Comparison of ENCODE assay signal across 24 cellular contexts in genomic region chr1:76921590-76921989, GRCh38. TPM values are rescaled to one million over a fixed set of nuclear protein-coding genes. Genes with fewer than 3 reads are reported as not detected.
DNase-seq lines count a peak whose midpoint lies in the region; ATAC-seq, FAIRE-seq and TF ChIP-seq lines count a peak whose summit lies in the region.
"Had no signal": no experiment of that assay in that cellular context is flagged by ENCODE, and none has a peak within 500 bp of the region (broad histone marks: within the 10 kb centered on the region; RNA-seq: fewer than 3 reads in every experiment).

No MANE protein-coding gene starts in this region.

- DNase-seq in GM18507 (ENCODE audit: extremely low spot score, insufficient read length, low read depth) (no peak), epithelial cell of proximal tubule (ENCODE audit: low read depth) (peak; percentile 18), glutamatergic neuron (no peak), NCI-H2081 (lab: John Stamatoyannopoulos, UW) (no peak), sigmoid colon (no peak)
- DNase-seq: AML-193; C1 segment of cervical spinal cord; CD8-positive, alpha-beta T cell; DND-41; H7; NCI-H1105; NCI-H146; NCI-H2029 treated with DMSO at 0.1 percent for 48 hours; NCI-H2171; NCI-H345; NCI-H524 treated with DMSO at 0.1 percent for 48 hours; NCI-H82; OCI-M1; Right ventricle myocardium superior; SW 1271; T-helper 17 cell had no signal

- H3K27ac ChIP-seq in sigmoid colon = no peak overlapping the region

- H3K36me3 ChIP-seq in sigmoid colon = no peaks in the 10 kb centered on the region

- FAIRE-seq in GM18507 (lab: Jason Lieb, UNC) = peak; percentile 39

- no peak for TF ChIP-seq CTCF in epithelial cell of proximal tubule (conservative IDR thresholded peaks at IDR 0.05; ENCODE audit: low read depth, low read length)
- TF ChIP-seq CTCF in glutamatergic neuron (IDR thresholded peaks at IDR 0.05; ENCODE audit: partially characterized antibody, unreplicated experiment) = no peak
- no peak for TF ChIP-seq CTCF in sigmoid colon (IDR thresholded peaks at IDR 0.05)

- no peaks in the 10 kb centered on the region for H3K27me3 ChIP-seq in sigmoid colon

- no peak overlapping the region for H3K27ac Mint-ChIP-seq in glutamatergic neuron (ENCODE audit: unreplicated experiment)
- H3K27ac Mint-ChIP-seq: CD8-positive, alpha-beta T cell; IgD-negative memory B cell; T-helper 17 cell had no signal

- ATAC-seq in GM19023 (IDR thresholded peaks at IDR 0.05; ENCODE audit: unreplicated experiment) = peak; percentile 71
- ATAC-seq in HG02938 (IDR thresholded peaks at IDR 0.05; ENCODE audit: unreplicated experiment) = peak; percentile 61
- ATAC-seq: CD8-positive, alpha-beta T cell; T-helper 17 cell had no signal

- no peaks in the 10 kb centered on the region for H3K9me3 ChIP-seq in sigmoid colon

- no peaks in the 10 kb centered on the region for H3K4me1 ChIP-seq in sigmoid colon

- intact Hi-C loops in sigmoid colon (cut with DNase I) = no loop called here

- H3K4me3 ChIP-seq in epithelial cell of proximal tubule (ENCODE audit: low read depth, low read length) = no peak overlapping the region
- no peak overlapping the region for H3K4me3 ChIP-seq in sigmoid colon

- TF ChIP-seq POLR2A in sigmoid colon (IDR thresholded peaks at IDR 0.05) = no peak

- H3K36me3 Mint-ChIP-seq in glutamatergic neuron (ENCODE audit: unreplicated experiment) = no peaks in the 10 kb centered on the region
- H3K36me3 Mint-ChIP-seq: CD8-positive, alpha-beta T cell; IgD-negative memory B cell had no signal

- no peak for TF ChIP-seq EP300 in sigmoid colon (IDR thresholded peaks at IDR 0.05)

- WGBS in sigmoid colon, 2 donors = 62 to 80% methylated on average over 3 of the region's 3 CpGs

- peaks cover 2% of the 10 kb centered on the region for H3K9me3 Mint-ChIP-seq in glutamatergic neuron (ENCODE audit: unreplicated experiment)
- H3K9me3 Mint-ChIP-seq: CD8-positive, alpha-beta T cell had no signal

- no peaks in the 10 kb centered on the region for H3K27me3 Mint-ChIP-seq in glutamatergic neuron (ENCODE audit: unreplicated experiment)

- H3K4me3 Mint-ChIP-seq in glutamatergic neuron (ENCODE audit: unreplicated experiment) = no peak overlapping the region
- H3K4me3 Mint-ChIP-seq: CD8-positive, alpha-beta T cell; IgD-negative memory B cell had no signal

- peaks cover 9% of the 10 kb centered on the region for H3K4me1 Mint-ChIP-seq in glutamatergic neuron (ENCODE audit: low read depth, unreplicated experiment)
- H3K4me1 Mint-ChIP-seq: IgD-negative memory B cell had no signal

RNA-seq across cellular contexts. Expression of gene ST6GALNAC5, which starts 54.3 kb away (rescaled TPM):
- total RNA-seq in epithelial cell of proximal tubule = 1.3 and 1.4 TPM in 2 replicates
- total RNA-seq in glutamatergic neuron (ENCODE audit: unreplicated experiment) = 141 TPM
- 10 to 100 TPM in 2 of 4 donors, 1 to 10 TPM in 2; 4.8 to 44.7 (median 14.6) TPM for total RNA-seq in sigmoid colon
- polyA plus RNA-seq in sigmoid colon = 1 to 10 TPM in 1 of 3 donors, under 1 TPM in 1, not detected in 1; under 0.01 to 1.0 TPM
- total RNA-seq: CD8-positive, alpha-beta T cell; T-helper 17 cell had no signal
- polyA plus RNA-seq: IgD-negative memory B cell had no signal
